30 cellular contexts compared by ENCODE assay signal in the genomic region with DNA sequence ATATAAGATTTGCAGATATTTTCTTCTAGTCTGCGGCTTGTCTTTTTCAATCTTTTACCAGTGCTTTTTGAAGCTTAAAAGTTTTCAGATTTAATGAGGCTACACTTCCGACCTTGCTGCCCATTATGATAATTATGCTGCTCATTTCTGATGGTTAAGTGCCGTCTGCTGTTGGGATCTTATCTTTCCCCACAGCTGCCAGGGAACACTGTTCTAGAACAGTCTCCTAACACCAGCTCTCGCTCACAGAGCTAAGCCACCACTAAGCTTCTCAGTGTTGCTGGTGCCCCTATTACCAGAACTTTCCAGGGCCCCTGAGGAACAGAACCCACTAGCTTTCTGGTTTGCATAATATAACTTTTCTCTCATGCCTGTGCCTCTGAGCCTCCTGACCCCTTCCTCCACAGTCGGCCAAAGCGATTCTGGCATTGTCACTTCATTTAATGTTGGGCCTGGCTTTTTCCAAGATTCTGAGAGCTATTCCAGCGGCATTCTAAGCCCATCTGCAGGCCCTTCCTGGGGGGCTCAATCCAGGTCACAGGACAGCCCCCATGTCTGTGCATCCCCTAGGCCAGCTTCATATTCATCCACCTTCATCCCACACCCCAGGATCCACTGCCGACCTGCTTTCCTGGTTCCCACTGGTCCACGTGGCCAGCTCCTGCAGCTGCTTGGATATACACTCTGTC.
A peak's percentile ranks its signal among the peaks of the same experiment; 100 is the strongest.
DNase-seq lines count a peak whose midpoint lies in the region; ATAC-seq and TF ChIP-seq lines count a peak whose summit lies in the region.
"Had no signal": no experiment of that assay in that cellular context is flagged by ENCODE, and none has a peak within 500 bp of the region (broad histone marks: within the 10 kb centered on the region; RNA-seq: fewer than 3 reads in every experiment).

No MANE protein-coding gene starts in this region.

- H3K27ac Mint-ChIP-seq in CD8-positive, alpha-beta memory T cell: no peak overlapping the region
- H3K27ac Mint-ChIP-seq: activated naive CD8-positive, alpha-beta T cell treated with anti-CD3 and anti-CD28 coated beads for 36 hours; CD4-positive, CD25-positive, alpha-beta regulatory T cell; natural killer cell had no signal

- H3K27ac ChIP-seq in coronary artery (no peak overlapping the region), spleen (no peak overlapping the region)
- H3K27ac ChIP-seq in CD8-positive, alpha-beta memory T cell (ENCODE audit: low read depth, low read length): no peak overlapping the region
- H3K27ac ChIP-seq: breast epithelium, gastroesophageal sphincter, HL-60, KMS-11, skin epidermis, thoracic aorta, VCaP had no signal

- intact Hi-C loops in spleen (cut with DNase I; ENCODE audit: low total_unique reads): no loop called here

- DNase-seq in NCI-H2171 treated with DMSO at 0.1 percent for 48 hours (lab: John Stamatoyannopoulos, UW): peak; percentile 41
- no peak for DNase-seq in NCI-H2171 (lab: John Stamatoyannopoulos, UW)
- DNase-seq in NCI-H524 (lab: John Stamatoyannopoulos, UW): peak; percentile 60 to 87
- peak; percentile 26 for DNase-seq in coronary artery (ENCODE audit: low spot score)
- peak; percentile 40 for DNase-seq in spleen
- no peak for DNase-seq in CD8-positive, alpha-beta memory T cell
- no peak for DNase-seq in activated CD4-positive, alpha-beta T cell treated with anti-CD3 and anti-CD28 coated beads, Interleukin-2, amount 50 U/mL, for 48 hours
- DNase-seq: activated CD4-positive, alpha-beta T cell treated with anti-CD3 and anti-CD28 coated beads for 4 hours; activated effector memory CD4-positive, alpha-beta T cell treated with Interleukin-2 at 50 U/mL for 16 hours; activated naive CD8-positive, alpha-beta T cell treated with anti-CD3 and anti-CD28 coated beads for 36 hours; activated T-cell treated with anti-CD3 and anti-CD28 coated beads, Interleukin-2, amount 50 U/mL, for 1 hour; anterior cingulate cortex; CD4-positive, CD25-positive, alpha-beta regulatory T cell; left cardiac atrium; mucosa of descending colon; natural killer cell; NCI-H1694; NCI-H510A treated with DMSO at 0.1 percent for 48 hours; SIG-M5; stimulated activated naive CD8-positive, alpha-beta T cell treated with anti-CD3 and anti-CD28 coated beads, Interleukin-15, Interleukin-2, amounts not matched to agents 100 U/mL and 50 U/mL, for 24 hours; T-helper 9 cell had no signal

- no peak for TF ChIP-seq POLR2A in spleen (IDR thresholded peaks at IDR 0.05)

- no peak overlapping the region for H3K4me3 Mint-ChIP-seq in CD8-positive, alpha-beta memory T cell
- H3K4me3 Mint-ChIP-seq: activated naive CD8-positive, alpha-beta T cell treated with anti-CD3 and anti-CD28 coated beads for 36 hours; CD4-positive, CD25-positive, alpha-beta regulatory T cell; natural killer cell had no signal

- H3K27me3 Mint-ChIP-seq in CD8-positive, alpha-beta memory T cell: peaks cover 25 to 64% of the 10 kb centered on the region in 2 donors

- peaks cover 0 to 1% (median 0%) of the 10 kb centered on the region in 3 donors for H3K36me3 Mint-ChIP-seq in CD8-positive, alpha-beta memory T cell
- H3K36me3 Mint-ChIP-seq: activated naive CD8-positive, alpha-beta T cell treated with anti-CD3 and anti-CD28 coated beads for 36 hours; CD4-positive, CD25-positive, alpha-beta regulatory T cell; natural killer cell had no signal

- no peak for TF ChIP-seq CTCF in coronary artery (IDR thresholded peaks at IDR 0.05)
- no peak for TF ChIP-seq CTCF in spleen (IDR thresholded peaks at IDR 0.05 in 8 of 11, conservative IDR thresholded peaks at IDR 0.05 in 3 of 11)

- H3K9me3 Mint-ChIP-seq in CD8-positive, alpha-beta memory T cell: peaks cover 0 to 2% (median 0%) of the 10 kb centered on the region in 5 donors
- H3K9me3 Mint-ChIP-seq: activated naive CD8-positive, alpha-beta T cell treated with anti-CD3 and anti-CD28 coated beads for 36 hours; natural killer cell had no signal

- H3K9me3 ChIP-seq in spleen: no peaks in the 10 kb centered on the region
- no peaks in the 10 kb centered on the region for H3K9me3 ChIP-seq in CD8-positive, alpha-beta memory T cell (ENCODE audit: low read length)
- H3K9me3 ChIP-seq: breast epithelium, gastroesophageal sphincter, mucosa of descending colon, thoracic aorta had no signal

- WGBS in spleen, 5 donors: 75 to 87% (median 79%) methylated on average over 9 of the region's 9 CpGs

- ATAC-seq in HG03108 (IDR thresholded peaks at IDR 0.05; ENCODE audit: unreplicated experiment): no peak
- ATAC-seq: gastroesophageal sphincter; left cardiac atrium; mucosa of descending colon; natural killer cell; stimulated activated naive CD8-positive, alpha-beta T cell treated with anti-CD3 and anti-CD28 coated beads, Interleukin-15, Interleukin-2, amounts not matched to agents 100 U/mL and 50 U/mL, for 24 hours had no signal

- no peaks in the 10 kb centered on the region for H3K36me3 ChIP-seq in spleen
- no peaks in the 10 kb centered on the region for H3K36me3 ChIP-seq in CD8-positive, alpha-beta memory T cell (ENCODE audit: insufficient read depth, low read length)
- H3K36me3 ChIP-seq: breast epithelium, gastroesophageal sphincter, thoracic aorta had no signal

- POLR2A ChIA-PET in CD8-positive, alpha-beta memory T cell (lab: Charles Lee): no interaction called here

- CTCF ChIA-PET in CD8-positive, alpha-beta memory T cell (lab: Charles Lee): no interaction called here

- H3K4me1 ChIP-seq in spleen: no peaks in the 10 kb centered on the region
- no peaks in the 10 kb centered on the region for H3K4me1 ChIP-seq in CD8-positive, alpha-beta memory T cell (ENCODE audit: insufficient read depth, low read length)
- H3K4me1 ChIP-seq: breast epithelium, gastroesophageal sphincter had no signal

- H3K27me3 ChIP-seq in spleen (replicated peaks in 1 of 7): peaks cover 0 to 51% (median 7%) of the 10 kb centered on the region in 7 donors
- H3K27me3 ChIP-seq in CD8-positive, alpha-beta memory T cell (ENCODE audit: insufficient read depth, low read length, poor library complexity, severe bottlenecking): peaks cover 5% of the 10 kb centered on the region

- no peaks in the 10 kb centered on the region for H3K4me1 Mint-ChIP-seq in CD8-positive, alpha-beta memory T cell
- H3K4me1 Mint-ChIP-seq: activated naive CD8-positive, alpha-beta T cell treated with anti-CD3 and anti-CD28 coated beads for 36 hours; CD4-positive, CD25-positive, alpha-beta regulatory T cell; natural killer cell had no signal

- H3K4me3 ChIP-seq in coronary artery (no peak overlapping the region), spleen (no peak overlapping the region)
- no peak overlapping the region for H3K4me3 ChIP-seq in CD8-positive, alpha-beta memory T cell (ENCODE audit: low read length)
- H3K4me3 ChIP-seq: breast epithelium, gastroesophageal sphincter, hepatocyte, mucosa of descending colon, skin epidermis, thoracic aorta had no signal

Comparison
In these comparisons a context has a peak if more than half of its experiments do, and no peak if none do; other contexts are left out.
1. DNase-seq: peak in NCI-H2171 treated with DMSO at 0.1 percent for 48 hours (single experiment), NCI-H524 (2 of 2), coronary artery (single experiment) and spleen (single experiment); none in NCI-H2171 (single experiment), CD8-positive, alpha-beta memory T cell (0 of 5) and activated CD4-positive, alpha-beta T cell treated with anti-CD3 and anti-CD28 coated beads, Interleukin-2, amount 50 U/mL, for 48 hours (0 of 2).